1 cellular context compared by ENCODE assay signal in the genomic region with DNA sequence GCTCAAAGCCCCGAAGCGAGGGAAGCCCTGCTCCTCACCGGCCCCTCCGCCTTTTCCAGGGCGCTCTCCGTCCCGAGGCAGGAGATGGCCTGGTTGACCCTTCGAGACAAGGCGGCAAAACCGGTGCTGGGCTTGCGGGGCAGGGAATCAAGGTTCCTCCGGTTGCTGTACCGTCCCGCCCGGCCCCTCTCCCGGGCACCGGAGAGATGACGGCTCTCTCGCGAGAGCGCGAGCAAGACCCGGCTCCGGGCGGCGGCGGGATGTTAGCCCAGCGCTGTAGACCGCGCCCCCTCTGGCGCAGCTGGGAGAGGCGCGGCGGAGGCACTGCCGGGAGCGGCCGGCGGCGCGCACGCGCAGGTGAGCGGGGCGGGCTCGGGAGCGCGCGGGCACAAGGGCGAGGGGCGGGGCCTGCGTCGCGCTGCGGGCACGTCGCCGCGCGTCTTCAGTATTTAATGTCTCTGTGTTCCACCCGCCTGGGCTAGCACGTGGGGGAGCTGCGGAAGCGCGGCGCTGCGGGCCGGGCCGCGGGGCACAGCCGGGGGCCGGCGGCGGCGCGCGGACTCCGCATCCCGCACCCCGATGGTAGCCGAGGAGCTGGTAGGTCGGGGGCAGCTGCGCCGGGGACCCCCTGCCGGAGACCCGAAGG.
TF ChIP-seq lines count a peak whose summit lies in the region.

A gene with protein sequence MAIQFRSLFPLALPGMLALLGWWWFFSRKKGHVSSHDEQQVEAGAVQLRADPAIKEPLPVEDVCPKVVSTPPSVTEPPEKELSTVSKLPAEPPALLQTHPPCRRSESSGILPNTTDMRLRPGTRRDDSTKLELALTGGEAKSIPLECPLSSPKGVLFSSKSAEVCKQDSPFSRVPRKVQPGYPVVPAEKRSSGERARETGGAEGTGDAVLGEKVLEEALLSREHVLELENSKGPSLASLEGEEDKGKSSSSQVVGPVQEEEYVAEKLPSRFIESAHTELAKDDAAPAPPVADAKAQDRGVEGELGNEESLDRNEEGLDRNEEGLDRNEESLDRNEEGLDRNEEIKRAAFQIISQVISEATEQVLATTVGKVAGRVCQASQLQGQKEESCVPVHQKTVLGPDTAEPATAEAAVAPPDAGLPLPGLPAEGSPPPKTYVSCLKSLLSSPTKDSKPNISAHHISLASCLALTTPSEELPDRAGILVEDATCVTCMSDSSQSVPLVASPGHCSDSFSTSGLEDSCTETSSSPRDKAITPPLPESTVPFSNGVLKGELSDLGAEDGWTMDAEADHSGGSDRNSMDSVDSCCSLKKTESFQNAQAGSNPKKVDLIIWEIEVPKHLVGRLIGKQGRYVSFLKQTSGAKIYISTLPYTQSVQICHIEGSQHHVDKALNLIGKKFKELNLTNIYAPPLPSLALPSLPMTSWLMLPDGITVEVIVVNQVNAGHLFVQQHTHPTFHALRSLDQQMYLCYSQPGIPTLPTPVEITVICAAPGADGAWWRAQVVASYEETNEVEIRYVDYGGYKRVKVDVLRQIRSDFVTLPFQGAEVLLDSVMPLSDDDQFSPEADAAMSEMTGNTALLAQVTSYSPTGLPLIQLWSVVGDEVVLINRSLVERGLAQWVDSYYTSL (plus strand): TSS at position 445 of the 646 bp plus-strand sequence. CDS start 20,219 bp downstream, outside the sequence.

TF ChIP-seq in HEK293, 187 proteins besides CTCF, POLR2A, EP300 and RAD21 (continued from another document and continues in another):
- TF ChIP-seq, protein P1, sequence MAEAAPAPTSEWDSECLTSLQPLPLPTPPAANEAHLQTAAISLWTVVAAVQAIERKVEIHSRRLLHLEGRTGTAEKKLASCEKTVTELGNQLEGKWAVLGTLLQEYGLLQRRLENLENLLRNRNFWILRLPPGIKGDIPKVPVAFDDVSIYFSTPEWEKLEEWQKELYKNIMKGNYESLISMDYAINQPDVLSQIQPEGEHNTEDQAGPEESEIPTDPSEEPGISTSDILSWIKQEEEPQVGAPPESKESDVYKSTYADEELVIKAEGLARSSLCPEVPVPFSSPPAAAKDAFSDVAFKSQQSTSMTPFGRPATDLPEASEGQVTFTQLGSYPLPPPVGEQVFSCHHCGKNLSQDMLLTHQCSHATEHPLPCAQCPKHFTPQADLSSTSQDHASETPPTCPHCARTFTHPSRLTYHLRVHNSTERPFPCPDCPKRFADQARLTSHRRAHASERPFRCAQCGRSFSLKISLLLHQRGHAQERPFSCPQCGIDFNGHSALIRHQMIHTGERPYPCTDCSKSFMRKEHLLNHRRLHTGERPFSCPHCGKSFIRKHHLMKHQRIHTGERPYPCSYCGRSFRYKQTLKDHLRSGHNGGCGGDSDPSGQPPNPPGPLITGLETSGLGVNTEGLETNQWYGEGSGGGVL (tag by site-specific recombination; IDR thresholded peaks at IDR 0.05) = peak; percentile 92
- TF ChIP-seq ZNF366 (tag by site-specific recombination; conservative IDR thresholded peaks at IDR 0.05) = no peak
- peak; percentile 42 for TF ChIP-seq ZNF629 (tag by site-specific recombination; IDR thresholded peaks at IDR 0.05)
- peak; percentile 77 for TF ChIP-seq ZNF600 (tag by site-specific recombination; IDR thresholded peaks at IDR 0.05)
- TF ChIP-seq, protein P2, sequence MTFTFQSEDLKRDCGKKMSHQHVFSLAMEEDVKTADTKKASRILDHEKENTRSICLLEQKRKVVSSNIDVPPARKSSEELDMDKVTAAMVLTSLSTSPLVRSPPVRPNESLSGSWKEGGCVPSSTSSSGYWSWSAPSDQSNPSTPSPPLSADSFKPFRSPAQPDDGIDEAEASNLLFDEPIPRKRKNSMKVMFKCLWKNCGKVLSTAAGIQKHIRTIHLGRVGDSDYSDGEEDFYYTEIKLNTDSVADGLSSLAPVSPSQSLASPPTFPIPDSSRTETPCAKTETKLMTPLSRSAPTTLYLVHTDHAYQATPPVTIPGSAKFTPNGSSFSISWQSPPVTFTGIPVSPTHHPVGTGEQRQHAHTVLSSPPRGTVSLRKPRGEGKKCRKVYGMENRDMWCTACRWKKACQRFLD (tag by site-specific recombination; IDR thresholded peaks at IDR 0.05) = no peak
- TF ChIP-seq ZBTB48 (tag by site-specific recombination; IDR thresholded peaks at IDR 0.05) = peak; percentile 59; the same call in 1 of the 2 replicates
- TF ChIP-seq, protein P3, sequence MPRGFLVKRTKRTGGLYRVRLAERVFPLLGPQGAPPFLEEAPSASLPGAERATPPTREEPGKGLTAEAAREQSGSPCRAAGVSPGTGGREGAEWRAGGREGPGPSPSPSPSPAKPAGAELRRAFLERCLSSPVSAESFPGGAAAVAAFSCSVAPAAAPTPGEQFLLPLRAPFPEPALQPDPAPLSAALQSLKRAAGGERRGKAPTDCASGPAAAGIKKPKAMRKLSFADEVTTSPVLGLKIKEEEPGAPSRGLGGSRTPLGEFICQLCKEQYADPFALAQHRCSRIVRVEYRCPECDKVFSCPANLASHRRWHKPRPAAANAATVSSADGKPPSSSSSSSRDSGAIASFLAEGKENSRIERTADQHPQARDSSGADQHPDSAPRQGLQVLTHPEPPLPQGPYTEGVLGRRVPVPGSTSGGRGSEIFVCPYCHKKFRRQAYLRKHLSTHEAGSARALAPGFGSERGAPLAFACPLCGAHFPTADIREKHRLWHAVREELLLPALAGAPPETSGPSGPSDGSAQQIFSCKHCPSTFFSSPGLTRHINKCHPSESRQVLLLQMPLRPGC (tag by site-specific recombination; IDR thresholded peaks at IDR 0.05) = 0 out of 2 replicates have a peak, but pooled peaks have one; percentile 38
- peak; percentile 97 for TF ChIP-seq IKZF3 (tag by site-specific recombination; IDR thresholded peaks at IDR 0.05)
- peak; percentile 93 for TF ChIP-seq ZNF335 (tag by site-specific recombination; conservative IDR thresholded peaks at IDR 0.05)
- TF ChIP-seq, protein P4, sequence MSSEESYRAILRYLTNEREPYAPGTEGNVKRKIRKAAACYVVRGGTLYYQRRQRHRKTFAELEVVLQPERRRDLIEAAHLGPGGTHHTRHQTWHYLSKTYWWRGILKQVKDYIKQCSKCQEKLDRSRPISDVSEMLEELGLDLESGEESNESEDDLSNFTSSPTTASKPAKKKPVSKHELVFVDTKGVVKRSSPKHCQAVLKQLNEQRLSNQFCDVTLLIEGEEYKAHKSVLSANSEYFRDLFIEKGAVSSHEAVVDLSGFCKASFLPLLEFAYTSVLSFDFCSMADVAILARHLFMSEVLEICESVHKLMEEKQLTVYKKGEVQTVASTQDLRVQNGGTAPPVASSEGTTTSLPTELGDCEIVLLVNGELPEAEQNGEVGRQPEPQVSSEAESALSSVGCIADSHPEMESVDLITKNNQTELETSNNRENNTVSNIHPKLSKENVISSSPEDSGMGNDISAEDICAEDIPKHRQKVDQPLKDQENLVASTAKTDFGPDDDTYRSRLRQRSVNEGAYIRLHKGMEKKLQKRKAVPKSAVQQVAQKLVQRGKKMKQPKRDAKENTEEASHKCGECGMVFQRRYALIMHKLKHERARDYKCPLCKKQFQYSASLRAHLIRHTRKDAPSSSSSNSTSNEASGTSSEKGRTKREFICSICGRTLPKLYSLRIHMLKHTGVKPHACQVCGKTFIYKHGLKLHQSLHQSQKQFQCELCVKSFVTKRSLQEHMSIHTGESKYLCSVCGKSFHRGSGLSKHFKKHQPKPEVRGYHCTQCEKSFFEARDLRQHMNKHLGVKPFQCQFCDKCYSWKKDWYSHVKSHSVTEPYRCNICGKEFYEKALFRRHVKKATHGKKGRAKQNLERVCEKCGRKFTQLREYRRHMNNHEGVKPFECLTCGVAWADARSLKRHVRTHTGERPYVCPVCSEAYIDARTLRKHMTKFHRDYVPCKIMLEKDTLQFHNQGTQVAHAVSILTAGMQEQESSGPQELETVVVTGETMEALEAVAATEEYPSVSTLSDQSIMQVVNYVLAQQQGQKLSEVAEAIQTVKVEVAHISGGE (tag by site-specific recombination; conservative IDR thresholded peaks at IDR 0.05; ENCODE audit: low read depth) = peak; percentile 46
- peak; percentile 60 for TF ChIP-seq SP2 (tag by site-specific recombination; IDR thresholded peaks at IDR 0.05)
- peak; percentile 94 for TF ChIP-seq ZNF501 (tag by site-specific recombination; IDR thresholded peaks at IDR 0.05)
- peak; percentile 65; the same call in 1 of the 2 replicates for TF ChIP-seq ZNF76 (tag by site-specific recombination; IDR thresholded peaks at IDR 0.05; ENCODE audit: borderline replicate concordance, low read depth)
- TF ChIP-seq, protein P5, sequence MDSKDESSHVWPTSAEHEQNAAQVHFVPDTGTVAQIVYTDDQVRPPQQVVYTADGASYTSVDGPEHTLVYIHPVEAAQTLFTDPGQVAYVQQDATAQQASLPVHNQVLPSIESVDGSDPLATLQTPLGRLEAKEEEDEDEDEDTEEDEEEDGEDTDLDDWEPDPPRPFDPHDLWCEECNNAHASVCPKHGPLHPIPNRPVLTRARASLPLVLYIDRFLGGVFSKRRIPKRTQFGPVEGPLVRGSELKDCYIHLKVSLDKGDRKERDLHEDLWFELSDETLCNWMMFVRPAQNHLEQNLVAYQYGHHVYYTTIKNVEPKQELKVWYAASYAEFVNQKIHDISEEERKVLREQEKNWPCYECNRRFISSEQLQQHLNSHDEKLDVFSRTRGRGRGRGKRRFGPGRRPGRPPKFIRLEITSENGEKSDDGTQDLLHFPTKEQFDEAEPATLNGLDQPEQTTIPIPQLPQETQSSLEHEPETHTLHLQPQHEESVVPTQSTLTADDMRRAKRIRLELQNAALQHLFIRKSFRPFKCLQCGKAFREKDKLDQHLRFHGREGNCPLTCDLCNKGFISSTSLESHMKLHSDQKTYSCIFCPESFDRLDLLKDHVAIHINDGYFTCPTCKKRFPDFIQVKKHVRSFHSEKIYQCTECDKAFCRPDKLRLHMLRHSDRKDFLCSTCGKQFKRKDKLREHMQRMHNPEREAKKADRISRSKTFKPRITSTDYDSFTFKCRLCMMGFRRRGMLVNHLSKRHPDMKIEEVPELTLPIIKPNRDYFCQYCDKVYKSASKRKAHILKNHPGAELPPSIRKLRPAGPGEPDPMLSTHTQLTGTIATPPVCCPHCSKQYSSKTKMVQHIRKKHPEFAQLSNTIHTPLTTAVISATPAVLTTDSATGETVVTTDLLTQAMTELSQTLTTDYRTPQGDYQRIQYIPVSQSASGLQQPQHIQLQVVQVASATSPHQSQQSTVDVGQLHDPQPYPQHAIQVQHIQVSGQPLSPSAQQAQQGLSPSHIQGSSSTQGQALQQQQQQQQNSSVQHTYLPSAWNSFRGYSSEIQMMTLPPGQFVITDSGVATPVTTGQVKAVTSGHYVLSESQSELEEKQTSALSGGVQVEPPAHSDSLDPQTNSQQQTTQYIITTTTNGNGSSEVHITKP (tag by site-specific recombination; IDR thresholded peaks at IDR 0.05) = peak; percentile 88
- TF ChIP-seq ZNF274 (IDR thresholded peaks at IDR 0.05; ENCODE audit: low read length) = no peak
- no peak for TF ChIP-seq ZNF274 (tag by site-specific recombination; IDR thresholded peaks at IDR 0.05; ENCODE audit: borderline replicate concordance)
- TF ChIP-seq ZNF623 (tag by site-specific recombination; IDR thresholded peaks at IDR 0.05) = 0 out of 2 replicates have a peak, but pooled peaks have one; percentile 12
- TF ChIP-seq SP7 (tag by site-specific recombination; IDR thresholded peaks at IDR 0.05) = peak; percentile 80
- peak; percentile 78; the same call in 1 of the 2 replicates for TF ChIP-seq ZNF2 (tag by site-specific recombination; IDR thresholded peaks at IDR 0.05)
- peak; percentile 49; the same call in 1 of the 2 replicates for TF ChIP-seq ZNF341 (tag by site-specific recombination; IDR thresholded peaks at IDR 0.05; ENCODE audit: low read depth)
- TF ChIP-seq, protein P6, sequence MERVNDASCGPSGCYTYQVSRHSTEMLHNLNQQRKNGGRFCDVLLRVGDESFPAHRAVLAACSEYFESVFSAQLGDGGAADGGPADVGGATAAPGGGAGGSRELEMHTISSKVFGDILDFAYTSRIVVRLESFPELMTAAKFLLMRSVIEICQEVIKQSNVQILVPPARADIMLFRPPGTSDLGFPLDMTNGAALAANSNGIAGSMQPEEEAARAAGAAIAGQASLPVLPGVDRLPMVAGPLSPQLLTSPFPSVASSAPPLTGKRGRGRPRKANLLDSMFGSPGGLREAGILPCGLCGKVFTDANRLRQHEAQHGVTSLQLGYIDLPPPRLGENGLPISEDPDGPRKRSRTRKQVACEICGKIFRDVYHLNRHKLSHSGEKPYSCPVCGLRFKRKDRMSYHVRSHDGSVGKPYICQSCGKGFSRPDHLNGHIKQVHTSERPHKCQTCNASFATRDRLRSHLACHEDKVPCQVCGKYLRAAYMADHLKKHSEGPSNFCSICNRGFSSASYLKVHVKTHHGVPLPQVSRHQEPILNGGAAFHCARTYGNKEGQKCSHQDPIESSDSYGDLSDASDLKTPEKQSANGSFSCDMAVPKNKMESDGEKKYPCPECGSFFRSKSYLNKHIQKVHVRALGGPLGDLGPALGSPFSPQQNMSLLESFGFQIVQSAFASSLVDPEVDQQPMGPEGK (tag by site-specific recombination; IDR thresholded peaks at IDR 0.05) = peak; percentile 56
- no peak for TF ChIP-seq ZBTB21 (tag by site-specific recombination; IDR thresholded peaks at IDR 0.05)
- TF ChIP-seq BCL11B (tag by site-specific recombination; IDR thresholded peaks at IDR 0.05; ENCODE audit: low read depth) = 0 out of 2 replicates have a peak, but pooled peaks have one; percentile 63
- TF ChIP-seq EGR2 (tag by site-specific recombination; IDR thresholded peaks at IDR 0.05; ENCODE audit: low read depth) = no peak
- peak; percentile 46; the same call in 1 of the 2 replicates for TF ChIP-seq KLF1 (tag by site-specific recombination; IDR thresholded peaks at IDR 0.05)
- peak; percentile 97 for TF ChIP-seq ZBTB8A (tag by site-specific recombination; IDR thresholded peaks at IDR 0.05)
- TF ChIP-seq ZNF132 (tag by site-specific recombination; IDR thresholded peaks at IDR 0.05; ENCODE audit: borderline replicate concordance) = no peak
- TF ChIP-seq SALL2 (tag by site-specific recombination; IDR thresholded peaks at IDR 0.05; ENCODE audit: borderline replicate concordance) = no peak
- no peak for TF ChIP-seq ZNF677 (tag by site-specific recombination; IDR thresholded peaks at IDR 0.05)
- TF ChIP-seq, protein P7, sequence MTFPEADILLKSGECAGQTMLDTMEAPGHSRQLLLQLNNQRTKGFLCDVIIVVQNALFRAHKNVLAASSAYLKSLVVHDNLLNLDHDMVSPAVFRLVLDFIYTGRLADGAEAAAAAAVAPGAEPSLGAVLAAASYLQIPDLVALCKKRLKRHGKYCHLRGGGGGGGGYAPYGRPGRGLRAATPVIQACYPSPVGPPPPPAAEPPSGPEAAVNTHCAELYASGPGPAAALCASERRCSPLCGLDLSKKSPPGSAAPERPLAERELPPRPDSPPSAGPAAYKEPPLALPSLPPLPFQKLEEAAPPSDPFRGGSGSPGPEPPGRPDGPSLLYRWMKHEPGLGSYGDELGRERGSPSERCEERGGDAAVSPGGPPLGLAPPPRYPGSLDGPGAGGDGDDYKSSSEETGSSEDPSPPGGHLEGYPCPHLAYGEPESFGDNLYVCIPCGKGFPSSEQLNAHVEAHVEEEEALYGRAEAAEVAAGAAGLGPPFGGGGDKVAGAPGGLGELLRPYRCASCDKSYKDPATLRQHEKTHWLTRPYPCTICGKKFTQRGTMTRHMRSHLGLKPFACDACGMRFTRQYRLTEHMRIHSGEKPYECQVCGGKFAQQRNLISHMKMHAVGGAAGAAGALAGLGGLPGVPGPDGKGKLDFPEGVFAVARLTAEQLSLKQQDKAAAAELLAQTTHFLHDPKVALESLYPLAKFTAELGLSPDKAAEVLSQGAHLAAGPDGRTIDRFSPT (tag by site-specific recombination; IDR thresholded peaks at IDR 0.05) = 0 out of 2 replicates have a peak, but pooled peaks have one; percentile 63
- TF ChIP-seq ZNF660 (tag by site-specific recombination; IDR thresholded peaks at IDR 0.05) = peak; percentile 27; the same call in 1 of the 2 replicates
- TF ChIP-seq ZEB2 (tag by site-specific recombination; IDR thresholded peaks at IDR 0.05) = peak; percentile 97
- peak; percentile 71 for TF ChIP-seq KLF9 (tag by site-specific recombination; IDR thresholded peaks at IDR 0.05; ENCODE audit: low read depth)
- TF ChIP-seq, protein P8, sequence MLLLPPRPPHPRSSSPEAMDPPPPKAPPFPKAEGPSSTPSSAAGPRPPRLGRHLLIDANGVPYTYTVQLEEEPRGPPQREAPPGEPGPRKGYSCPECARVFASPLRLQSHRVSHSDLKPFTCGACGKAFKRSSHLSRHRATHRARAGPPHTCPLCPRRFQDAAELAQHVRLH (tag by site-specific recombination; IDR thresholded peaks at IDR 0.05) = peak; percentile 49; the same call in 1 of the 2 replicates
